In the genomic region with DNA sequence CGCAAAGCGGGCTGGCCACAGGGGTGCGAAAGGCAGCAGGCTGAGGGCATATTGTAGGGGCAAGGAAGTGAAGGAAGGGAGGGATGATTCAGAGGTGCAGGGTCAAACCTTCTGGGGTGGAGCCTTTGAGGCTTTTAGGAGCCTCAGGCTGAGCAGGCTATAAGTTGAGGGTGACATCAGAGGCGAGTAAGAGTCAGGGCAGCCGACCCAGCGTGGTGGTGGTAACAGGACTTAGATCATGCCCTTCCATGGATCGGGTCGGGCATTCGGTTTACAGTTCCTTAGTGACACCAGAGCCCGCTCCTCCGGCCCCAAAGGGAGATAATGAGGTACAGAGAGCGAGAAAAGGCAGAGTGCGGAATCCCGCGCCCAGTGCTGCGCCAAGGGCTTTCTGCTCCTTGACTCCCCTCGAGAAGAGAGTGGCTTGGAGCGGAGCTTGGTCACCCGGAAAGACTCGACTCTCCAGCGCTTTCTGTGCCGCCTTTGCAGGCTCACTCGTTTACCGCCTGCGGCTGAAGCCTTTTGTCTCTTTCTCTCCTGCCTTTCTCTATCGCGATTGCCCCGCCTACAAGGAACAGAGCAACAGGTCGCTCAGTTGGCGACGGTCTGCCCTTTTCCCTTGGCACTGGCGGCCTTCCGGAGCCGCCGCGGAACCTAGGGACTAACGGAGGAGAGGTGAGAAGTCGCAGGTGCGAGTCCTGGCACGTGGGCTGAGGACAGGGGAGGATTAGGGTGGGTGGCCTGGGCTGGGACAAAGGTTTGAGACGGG, we compare ENCODE assay signal across 1 cellular context.
TF ChIP-seq lines count a peak whose summit lies in the region.

No MANE protein-coding gene starts in this region.

TF ChIP-seq in HepG2, 621 proteins besides CTCF, POLR2A, EP300 and RAD21 (continues in another document):
- TF ChIP-seq CEBPB (IDR thresholded peaks at IDR 0.05; ENCODE audit: borderline replicate concordance, low read depth, low read length) = no peak
- no peak for TF ChIP-seq KMT2A (CRISPR knock-in tag; IDR thresholded peaks at IDR 0.05)
- TF ChIP-seq ZNF644 (CRISPR knock-in tag; IDR thresholded peaks at IDR 0.05; ENCODE audit: low read depth) = no peak
- TF ChIP-seq, protein P1, sequence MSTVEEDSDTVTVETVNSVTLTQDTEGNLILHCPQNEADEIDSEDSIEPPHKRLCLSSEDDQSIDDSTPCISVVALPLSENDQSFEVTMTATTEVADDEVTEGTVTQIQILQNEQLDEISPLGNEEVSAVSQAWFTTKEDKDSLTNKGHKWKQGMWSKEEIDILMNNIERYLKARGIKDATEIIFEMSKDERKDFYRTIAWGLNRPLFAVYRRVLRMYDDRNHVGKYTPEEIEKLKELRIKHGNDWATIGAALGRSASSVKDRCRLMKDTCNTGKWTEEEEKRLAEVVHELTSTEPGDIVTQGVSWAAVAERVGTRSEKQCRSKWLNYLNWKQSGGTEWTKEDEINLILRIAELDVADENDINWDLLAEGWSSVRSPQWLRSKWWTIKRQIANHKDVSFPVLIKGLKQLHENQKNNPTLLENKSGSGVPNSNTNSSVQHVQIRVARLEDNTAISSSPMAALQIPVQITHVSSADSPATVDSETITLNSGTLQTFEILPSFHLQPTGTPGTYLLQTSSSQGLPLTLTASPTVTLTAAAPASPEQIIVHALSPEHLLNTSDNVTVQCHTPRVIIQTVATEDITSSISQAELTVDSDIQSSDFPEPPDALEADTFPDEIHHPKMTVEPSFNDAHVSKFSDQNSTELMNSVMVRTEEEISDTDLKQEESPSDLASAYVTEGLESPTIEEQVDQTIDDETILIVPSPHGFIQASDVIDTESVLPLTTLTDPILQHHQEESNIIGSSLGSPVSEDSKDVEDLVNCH (CRISPR knock-in tag; IDR thresholded peaks at IDR 0.05) = no peak
- no peak for TF ChIP-seq KDM4B (CRISPR knock-in tag; IDR thresholded peaks at IDR 0.05)
- no peak for TF ChIP-seq KLF9 (CRISPR knock-in tag; IDR thresholded peaks at IDR 0.05; ENCODE audit: low read depth)
- no peak for TF ChIP-seq ZSCAN12 (CRISPR knock-in tag; IDR thresholded peaks at IDR 0.05)
- TF ChIP-seq, protein P2, sequence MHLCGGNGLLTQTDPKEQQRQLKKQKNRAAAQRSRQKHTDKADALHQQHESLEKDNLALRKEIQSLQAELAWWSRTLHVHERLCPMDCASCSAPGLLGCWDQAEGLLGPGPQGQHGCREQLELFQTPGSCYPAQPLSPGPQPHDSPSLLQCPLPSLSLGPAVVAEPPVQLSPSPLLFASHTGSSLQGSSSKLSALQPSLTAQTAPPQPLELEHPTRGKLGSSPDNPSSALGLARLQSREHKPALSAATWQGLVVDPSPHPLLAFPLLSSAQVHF (CRISPR knock-in tag; IDR thresholded peaks at IDR 0.05) = no peak
- no peak for TF ChIP-seq SP1 (IDR thresholded peaks at IDR 0.05)
- no peak for TF ChIP-seq SP1 (CRISPR knock-in tag; IDR thresholded peaks at IDR 0.05)
- TF ChIP-seq ZNF383 (CRISPR knock-in tag; IDR thresholded peaks at IDR 0.05; ENCODE audit: borderline replicate concordance) = no peak
- no peak for TF ChIP-seq ZNF496 (CRISPR knock-in tag; IDR thresholded peaks at IDR 0.05; ENCODE audit: insufficient replicate concordance)
- TF ChIP-seq ZNF430 (CRISPR knock-in tag; IDR thresholded peaks at IDR 0.05) = 0 out of 2 replicates have a peak, but pooled peaks have one; percentile 36
- TF ChIP-seq BHLHE40 (IDR thresholded peaks at IDR 0.05; ENCODE audit: low read length) = no peak
- TF ChIP-seq IRF2 (CRISPR knock-in tag; IDR thresholded peaks at IDR 0.05) = no peak
- no peak for TF ChIP-seq ERF (CRISPR knock-in tag; IDR thresholded peaks at IDR 0.05)
- no peak for TF ChIP-seq MTF1 (CRISPR knock-in tag; IDR thresholded peaks at IDR 0.05)
- 0 out of 2 replicates have a peak, but pooled peaks have one; percentile 9 for TF ChIP-seq ZNF776 (CRISPR knock-in tag; IDR thresholded peaks at IDR 0.05)
- 0 out of 2 replicates have a peak, but pooled peaks have one; percentile 2 for TF ChIP-seq MTA1 (CRISPR knock-in tag; IDR thresholded peaks at IDR 0.05; ENCODE audit: borderline replicate concordance)
- no peak for TF ChIP-seq YEATS4 (CRISPR knock-in tag; IDR thresholded peaks at IDR 0.05; ENCODE audit: borderline replicate concordance)
- TF ChIP-seq GABPB1 (CRISPR knock-in tag; IDR thresholded peaks at IDR 0.05) = no peak
- TF ChIP-seq RFXAP (CRISPR knock-in tag; IDR thresholded peaks at IDR 0.05; ENCODE audit: borderline replicate concordance) = no peak
- TF ChIP-seq ZFP90 (CRISPR knock-in tag; IDR thresholded peaks at IDR 0.05; ENCODE audit: borderline replicate concordance) = no peak
- TF ChIP-seq TSC22D2 (CRISPR knock-in tag; IDR thresholded peaks at IDR 0.05; ENCODE audit: borderline replicate concordance) = no peak
- no peak for TF ChIP-seq GATAD1 (CRISPR knock-in tag; IDR thresholded peaks at IDR 0.05)
- TF ChIP-seq, protein P3, sequence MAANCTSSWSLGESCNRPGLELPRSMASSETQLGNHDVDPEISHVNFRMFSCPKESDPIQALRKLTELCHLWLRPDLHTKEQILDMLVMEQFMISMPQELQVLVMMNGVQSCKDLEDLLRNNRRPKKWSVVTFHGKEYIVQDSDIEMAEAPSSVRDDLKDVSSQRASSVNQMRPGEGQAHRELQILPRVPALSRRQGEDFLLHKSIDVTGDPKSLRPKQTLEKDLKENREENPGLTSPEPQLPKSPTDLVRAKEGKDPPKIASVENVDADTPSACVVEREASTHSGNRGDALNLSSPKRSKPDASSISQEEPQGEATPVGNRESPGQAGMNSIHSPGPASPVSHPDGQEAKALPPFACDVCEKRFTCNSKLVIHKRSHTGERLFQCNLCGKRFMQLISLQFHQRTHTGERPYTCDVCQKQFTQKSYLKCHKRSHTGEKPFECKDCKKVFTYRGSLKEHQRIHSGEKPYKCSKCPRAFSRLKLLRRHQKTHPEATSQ (CRISPR knock-in tag; IDR thresholded peaks at IDR 0.05; ENCODE audit: borderline replicate concordance) = no peak
- TF ChIP-seq NFKB2 (CRISPR knock-in tag; IDR thresholded peaks at IDR 0.05; ENCODE audit: borderline replicate concordance) = no peak
- TF ChIP-seq U2AF1 (optimal IDR thresholded peaks at IDR 0.05; ENCODE audit: low read depth, low read length) = no peak
- TF ChIP-seq ZSCAN30 (CRISPR knock-in tag; IDR thresholded peaks at IDR 0.05) = no peak
- TF ChIP-seq, protein P4, sequence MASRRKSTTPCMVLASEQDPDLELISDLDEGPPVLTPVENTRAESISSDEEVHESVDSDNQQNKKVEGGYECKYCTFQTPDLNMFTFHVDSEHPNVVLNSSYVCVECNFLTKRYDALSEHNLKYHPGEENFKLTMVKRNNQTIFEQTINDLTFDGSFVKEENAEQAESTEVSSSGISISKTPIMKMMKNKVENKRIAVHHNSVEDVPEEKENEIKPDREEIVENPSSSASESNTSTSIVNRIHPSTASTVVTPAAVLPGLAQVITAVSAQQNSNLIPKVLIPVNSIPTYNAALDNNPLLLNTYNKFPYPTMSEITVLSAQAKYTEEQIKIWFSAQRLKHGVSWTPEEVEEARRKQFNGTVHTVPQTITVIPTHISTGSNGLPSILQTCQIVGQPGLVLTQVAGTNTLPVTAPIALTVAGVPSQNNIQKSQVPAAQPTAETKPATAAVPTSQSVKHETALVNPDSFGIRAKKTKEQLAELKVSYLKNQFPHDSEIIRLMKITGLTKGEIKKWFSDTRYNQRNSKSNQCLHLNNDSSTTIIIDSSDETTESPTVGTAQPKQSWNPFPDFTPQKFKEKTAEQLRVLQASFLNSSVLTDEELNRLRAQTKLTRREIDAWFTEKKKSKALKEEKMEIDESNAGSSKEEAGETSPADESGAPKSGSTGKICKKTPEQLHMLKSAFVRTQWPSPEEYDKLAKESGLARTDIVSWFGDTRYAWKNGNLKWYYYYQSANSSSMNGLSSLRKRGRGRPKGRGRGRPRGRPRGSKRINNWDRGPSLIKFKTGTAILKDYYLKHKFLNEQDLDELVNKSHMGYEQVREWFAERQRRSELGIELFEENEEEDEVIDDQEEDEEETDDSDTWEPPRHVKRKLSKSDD (CRISPR knock-in tag; IDR thresholded peaks at IDR 0.05; ENCODE audit: low read depth) = 0 out of 2 replicates have a peak, but pooled peaks have one; percentile 70
- no peak for TF ChIP-seq ZNF24 (IDR thresholded peaks at IDR 0.05)
- TF ChIP-seq FOXC1 (CRISPR knock-in tag; IDR thresholded peaks at IDR 0.05; ENCODE audit: borderline replicate concordance) = peak; percentile 50; the same call in 1 of the 2 replicates
- TF ChIP-seq ZNF251 (CRISPR knock-in tag; IDR thresholded peaks at IDR 0.05) = no peak
- TF ChIP-seq ZNF713 (CRISPR knock-in tag; IDR thresholded peaks at IDR 0.05) = no peak
- 0 out of 2 replicates have a peak, but pooled peaks have one; percentile 24 for TF ChIP-seq POLR2G (IDR thresholded peaks at IDR 0.05; ENCODE audit: low read depth, low read length)
- no peak for TF ChIP-seq PITX1 (CRISPR knock-in tag; IDR thresholded peaks at IDR 0.05)
- no peak for TF ChIP-seq NKX3-1 (CRISPR knock-in tag; IDR thresholded peaks at IDR 0.05)
- TF ChIP-seq ZKSCAN1 (IDR thresholded peaks at IDR 0.05; ENCODE audit: low read length) = no peak
- TF ChIP-seq ARHGAP35 (CRISPR knock-in tag; IDR thresholded peaks at IDR 0.05; ENCODE audit: borderline replicate concordance) = no peak
- TF ChIP-seq MEIS2 (CRISPR knock-in tag; IDR thresholded peaks at IDR 0.05) = no peak
- TF ChIP-seq, protein P5, sequence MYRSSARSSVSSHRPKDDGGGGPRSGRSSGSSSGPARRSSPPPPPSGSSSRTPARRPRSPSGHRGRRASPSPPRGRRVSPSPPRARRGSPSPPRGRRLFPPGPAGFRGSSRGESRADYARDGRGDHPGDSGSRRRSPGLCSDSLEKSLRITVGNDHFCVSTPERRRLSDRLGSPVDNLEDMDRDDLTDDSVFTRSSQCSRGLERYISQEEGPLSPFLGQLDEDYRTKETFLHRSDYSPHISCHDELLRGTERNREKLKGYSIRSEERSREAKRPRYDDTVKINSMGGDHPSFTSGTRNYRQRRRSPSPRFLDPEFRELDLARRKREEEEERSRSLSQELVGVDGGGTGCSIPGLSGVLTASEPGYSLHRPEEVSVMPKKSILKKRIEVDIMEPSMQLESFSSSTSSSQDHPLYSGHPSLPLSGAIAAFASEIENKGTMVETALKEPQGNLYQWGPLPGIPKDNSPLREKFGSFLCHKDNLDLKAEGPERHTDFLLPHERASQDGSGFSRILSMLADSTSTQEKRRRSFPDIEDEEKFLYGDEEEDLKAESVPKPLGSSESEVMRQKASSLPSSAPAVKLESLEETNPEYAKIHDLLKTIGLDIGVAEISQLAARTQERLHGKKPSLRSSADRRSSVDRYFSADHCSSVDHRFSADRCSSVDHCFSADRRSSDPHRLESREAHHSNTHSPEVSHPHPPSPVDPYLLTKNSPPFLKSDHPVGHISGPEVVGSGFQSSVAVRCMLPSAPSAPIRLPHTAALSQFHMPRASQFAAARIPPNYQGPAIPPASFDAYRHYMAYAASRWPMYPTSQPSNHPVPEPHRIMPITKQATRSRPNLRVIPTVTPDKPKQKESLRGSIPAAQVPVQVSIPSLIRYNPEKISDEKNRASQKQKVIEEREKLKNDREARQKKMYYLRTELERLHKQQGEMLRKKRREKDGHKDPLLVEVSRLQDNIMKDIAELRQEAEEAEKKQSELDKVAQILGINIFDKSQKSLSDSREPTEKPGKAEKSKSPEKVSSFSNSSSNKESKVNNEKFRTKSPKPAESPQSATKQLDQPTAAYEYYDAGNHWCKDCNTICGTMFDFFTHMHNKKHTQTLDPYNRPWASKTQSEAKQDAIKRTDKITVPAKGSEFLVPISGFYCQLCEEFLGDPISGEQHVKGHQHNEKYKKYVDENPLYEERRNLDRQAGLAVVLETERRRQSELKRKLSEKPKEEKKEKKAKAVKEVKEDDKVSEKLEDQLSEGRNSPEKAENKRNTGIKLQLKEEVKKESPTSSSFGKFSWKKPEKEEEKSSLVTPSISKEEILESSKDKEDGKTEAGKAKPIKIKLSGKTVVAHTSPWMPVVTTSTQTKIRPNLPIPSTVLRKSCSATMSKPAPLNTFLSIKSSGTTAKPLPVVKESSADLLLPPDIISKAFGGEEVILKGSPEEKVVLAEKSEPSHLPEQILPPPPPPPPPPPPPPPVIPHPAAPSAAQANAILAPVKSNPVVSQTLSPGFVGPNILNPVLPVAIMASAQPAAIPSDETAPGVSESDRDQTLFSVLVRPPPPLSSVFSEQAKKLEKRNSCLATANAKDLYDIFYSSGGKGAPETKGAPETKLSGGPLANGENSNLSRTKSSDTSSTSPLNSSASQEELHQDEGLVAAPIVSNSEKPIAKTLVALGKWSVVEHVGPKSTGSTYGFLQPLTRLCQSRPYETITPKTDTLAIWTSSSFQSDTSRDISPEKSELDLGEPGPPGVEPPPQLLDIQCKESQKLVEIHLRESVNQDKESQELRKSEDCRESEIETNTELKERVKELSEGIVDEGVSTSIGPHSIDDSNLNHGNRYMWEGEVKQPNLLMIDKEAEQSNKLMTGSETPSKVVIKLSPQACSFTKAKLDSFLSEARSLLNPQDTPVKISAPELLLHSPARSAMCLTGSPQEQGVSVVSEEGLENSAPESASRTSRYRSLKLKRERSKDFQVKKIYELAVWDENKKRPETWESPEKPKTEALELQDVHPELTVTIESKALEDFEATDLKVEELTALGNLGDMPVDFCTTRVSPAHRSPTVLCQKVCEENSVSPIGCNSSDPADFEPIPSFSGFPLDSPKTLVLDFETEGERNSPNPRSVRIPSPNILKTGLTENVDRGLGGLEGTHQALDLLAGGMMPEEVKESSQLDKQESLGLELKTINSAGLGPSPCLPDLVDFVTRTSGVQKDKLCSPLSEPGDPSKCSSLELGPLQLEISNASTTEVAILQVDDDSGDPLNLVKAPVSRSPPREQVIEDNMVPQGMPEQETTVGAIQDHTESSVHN (CRISPR knock-in tag; IDR thresholded peaks at IDR 0.05) = no peak
- TF ChIP-seq, protein P6, sequence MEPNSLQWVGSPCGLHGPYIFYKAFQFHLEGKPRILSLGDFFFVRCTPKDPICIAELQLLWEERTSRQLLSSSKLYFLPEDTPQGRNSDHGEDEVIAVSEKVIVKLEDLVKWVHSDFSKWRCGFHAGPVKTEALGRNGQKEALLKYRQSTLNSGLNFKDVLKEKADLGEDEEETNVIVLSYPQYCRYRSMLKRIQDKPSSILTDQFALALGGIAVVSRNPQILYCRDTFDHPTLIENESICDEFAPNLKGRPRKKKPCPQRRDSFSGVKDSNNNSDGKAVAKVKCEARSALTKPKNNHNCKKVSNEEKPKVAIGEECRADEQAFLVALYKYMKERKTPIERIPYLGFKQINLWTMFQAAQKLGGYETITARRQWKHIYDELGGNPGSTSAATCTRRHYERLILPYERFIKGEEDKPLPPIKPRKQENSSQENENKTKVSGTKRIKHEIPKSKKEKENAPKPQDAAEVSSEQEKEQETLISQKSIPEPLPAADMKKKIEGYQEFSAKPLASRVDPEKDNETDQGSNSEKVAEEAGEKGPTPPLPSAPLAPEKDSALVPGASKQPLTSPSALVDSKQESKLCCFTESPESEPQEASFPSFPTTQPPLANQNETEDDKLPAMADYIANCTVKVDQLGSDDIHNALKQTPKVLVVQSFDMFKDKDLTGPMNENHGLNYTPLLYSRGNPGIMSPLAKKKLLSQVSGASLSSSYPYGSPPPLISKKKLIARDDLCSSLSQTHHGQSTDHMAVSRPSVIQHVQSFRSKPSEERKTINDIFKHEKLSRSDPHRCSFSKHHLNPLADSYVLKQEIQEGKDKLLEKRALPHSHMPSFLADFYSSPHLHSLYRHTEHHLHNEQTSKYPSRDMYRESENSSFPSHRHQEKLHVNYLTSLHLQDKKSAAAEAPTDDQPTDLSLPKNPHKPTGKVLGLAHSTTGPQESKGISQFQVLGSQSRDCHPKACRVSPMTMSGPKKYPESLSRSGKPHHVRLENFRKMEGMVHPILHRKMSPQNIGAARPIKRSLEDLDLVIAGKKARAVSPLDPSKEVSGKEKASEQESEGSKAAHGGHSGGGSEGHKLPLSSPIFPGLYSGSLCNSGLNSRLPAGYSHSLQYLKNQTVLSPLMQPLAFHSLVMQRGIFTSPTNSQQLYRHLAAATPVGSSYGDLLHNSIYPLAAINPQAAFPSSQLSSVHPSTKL (CRISPR knock-in tag; IDR thresholded peaks at IDR 0.05) = no peak
- no peak for TF ChIP-seq ZNF543 (CRISPR knock-in tag; IDR thresholded peaks at IDR 0.05)
- TF ChIP-seq DNMT1 (CRISPR knock-in tag; IDR thresholded peaks at IDR 0.05) = 0 out of 2 replicates have a peak, but pooled peaks have one; percentile 5
- no peak for TF ChIP-seq GTF2F1 (IDR thresholded peaks at IDR 0.05; ENCODE audit: low read length)
- no peak for TF ChIP-seq NFKBIZ (CRISPR knock-in tag; IDR thresholded peaks at IDR 0.05)
